ENCODE assay signal across 8 cellular contexts in the genomic region with DNA sequence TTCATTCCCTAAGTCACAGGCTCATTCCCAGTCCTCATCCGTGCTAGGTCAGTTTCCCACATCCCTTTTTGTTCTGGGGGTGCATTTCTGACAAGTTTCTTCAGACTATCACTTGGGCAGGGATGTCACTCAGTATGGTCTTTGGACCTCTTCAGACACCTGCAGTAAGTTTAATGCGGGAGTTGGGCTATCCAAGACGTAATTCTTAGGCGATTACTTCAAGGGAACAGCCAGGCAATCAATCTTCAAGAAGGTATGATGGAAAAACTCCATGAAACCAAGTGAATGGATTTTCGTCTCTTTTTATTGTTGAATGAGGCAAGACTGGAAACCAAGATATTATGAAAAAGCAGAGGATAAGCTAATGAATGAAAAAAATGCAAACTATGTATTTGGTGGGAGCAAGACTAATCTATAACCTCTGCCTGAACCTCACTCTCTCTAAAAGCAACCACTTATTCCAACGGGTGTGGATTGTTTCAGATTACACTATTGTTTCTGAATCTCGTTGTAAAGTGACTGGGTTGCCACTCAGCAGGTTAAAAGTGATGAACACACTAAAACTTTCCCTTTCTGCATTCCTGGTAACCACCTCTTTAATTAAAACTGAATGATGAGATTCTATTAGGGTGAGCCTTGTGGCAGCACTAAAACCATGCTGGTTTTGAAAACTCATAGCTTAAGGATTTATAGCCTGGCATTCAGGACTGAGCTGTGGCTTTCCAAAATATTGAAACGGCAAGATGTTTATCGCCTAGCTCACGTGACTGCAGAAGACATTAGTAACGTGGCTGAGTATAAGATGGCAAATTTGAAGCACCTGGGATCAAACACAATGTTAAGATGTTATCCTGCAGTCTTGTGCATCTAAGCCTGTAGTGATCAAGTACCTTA. TPM values are rescaled to one million over a fixed set of nuclear protein-coding genes. Genes with fewer than 3 reads are reported as not detected.
DNase-seq lines count a peak whose midpoint lies in the region; ATAC-seq and TF ChIP-seq lines count a peak whose summit lies in the region.

No MANE protein-coding gene starts in this region.

- no peaks in the 10 kb centered on the region for H3K36me3 Mint-ChIP-seq in CD4-positive, alpha-beta T cell (ENCODE audit: low read depth)
- H3K36me3 Mint-ChIP-seq in endodermal cell (ENCODE audit: low read depth) = no peaks in the 10 kb centered on the region
- H3K36me3 Mint-ChIP-seq in activated T-helper 1 cell treated with anti-CD3 and anti-CD28 coated beads, Interleukin-12 subunit alpha, Interleukin-12 subunit beta, Interleukin-2, Interleukin-4 antibody, amounts not matched to agents 30 ng/mL and 10 ng/mL and 1 ng/mL, durations not matched to agents 14 hours and 24 hours and 36 hours (ENCODE audit: low read depth) = no peaks in the 10 kb centered on the region

- peaks cover 22% of the 10 kb centered on the region for H3K4me1 Mint-ChIP-seq in CD4-positive, alpha-beta T cell (ENCODE audit: low read depth)
- peaks cover 36% of the 10 kb centered on the region for H3K4me1 Mint-ChIP-seq in endodermal cell
- H3K4me1 Mint-ChIP-seq in activated T-helper 1 cell treated with anti-CD3 and anti-CD28 coated beads, Interleukin-12 subunit alpha, Interleukin-12 subunit beta, Interleukin-2, Interleukin-4 antibody, amounts not matched to agents 30 ng/mL and 10 ng/mL and 1 ng/mL, durations not matched to agents 14 hours and 24 hours and 36 hours (ENCODE audit: low read depth) = peaks cover 10% of the 10 kb centered on the region

- no peak overlapping the region for H3K27ac Mint-ChIP-seq in CD4-positive, alpha-beta T cell
- H3K27ac Mint-ChIP-seq in endodermal cell = no peak overlapping the region
- H3K27ac Mint-ChIP-seq in activated T-helper 1 cell treated with anti-CD3 and anti-CD28 coated beads, Interleukin-12 subunit alpha, Interleukin-12 subunit beta, Interleukin-2, Interleukin-4 antibody, amounts not matched to agents 30 ng/mL and 10 ng/mL and 1 ng/mL, durations not matched to agents 14 hours and 24 hours and 36 hours = no peak overlapping the region

- H3K4me1 ChIP-seq in endodermal cell (ENCODE audit: control insufficient read depth, insufficient read depth, low read length) (no peaks in the 10 kb centered on the region), neuronal stem cell (ENCODE audit: control insufficient read depth in 2 of 2, insufficient read depth in 1 of 2, low read depth in 1 of 2, low read length in 2 of 2) (peaks cover 3 to 7% of the 10 kb centered on the region in 2 donors)

- no peak for TF ChIP-seq CTCF in CD4-positive, alpha-beta T cell (IDR thresholded peaks at IDR 0.05)
- TF ChIP-seq CTCF in NB4 (IDR thresholded peaks at IDR 0.05; ENCODE audit: low read depth, low read length) = no peak
- TF ChIP-seq CTCF in endodermal cell (conservative IDR thresholded peaks at IDR 0.05) = no peak

- H3K4me3 ChIP-seq in NB4 (ENCODE audit: low read depth, low read length) = peak overlapping the region; percentile 77
- H3K4me3 ChIP-seq in endodermal cell (ENCODE audit: low read length) = peak overlapping the region; percentile 84
- peak overlapping the region; percentile 65 to 99 for H3K4me3 ChIP-seq in neuronal stem cell (ENCODE audit: low read length in 2 of 2)

- no peak overlapping the region for H2BK12ac ChIP-seq in neuronal stem cell (ENCODE audit: low read length)

- H3K23ac ChIP-seq in neuronal stem cell (ENCODE audit: low read depth, low read length, poor library complexity) = no peak overlapping the region

- H3K27me3 Mint-ChIP-seq in CD4-positive, alpha-beta T cell = peaks cover 79% of the 10 kb centered on the region
- H3K27me3 Mint-ChIP-seq in endodermal cell (ENCODE audit: insufficient read depth) = peaks cover 19% of the 10 kb centered on the region
- H3K27me3 Mint-ChIP-seq in activated T-helper 1 cell treated with anti-CD3 and anti-CD28 coated beads, Interleukin-12 subunit alpha, Interleukin-12 subunit beta, Interleukin-2, Interleukin-4 antibody, amounts not matched to agents 30 ng/mL and 10 ng/mL and 1 ng/mL, durations not matched to agents 14 hours and 24 hours and 36 hours (ENCODE audit: insufficient read depth) = peaks cover 38% of the 10 kb centered on the region

- H2BK120ac ChIP-seq in neuronal stem cell (ENCODE audit: low read depth, low read length) = no peak overlapping the region

- H3K36me3 ChIP-seq in endodermal cell (ENCODE audit: control insufficient read depth, insufficient read depth, low read length) (no peaks in the 10 kb centered on the region), neuronal stem cell (replicated peaks in 1 of 2; ENCODE audit: control insufficient read depth in 2 of 2, insufficient read depth in 2 of 2, low read length in 2 of 2) (no peaks in the 10 kb centered on the region)

- no peak overlapping the region for H4K91ac ChIP-seq in neuronal stem cell (ENCODE audit: low read depth, low read length, poor library complexity)

- no peak overlapping the region for H3K4ac ChIP-seq in neuronal stem cell (ENCODE audit: low read length)

- CTCF ChIA-PET in CD4-positive, alpha-beta T cell (lab: Charles Lee) = no interaction called here

- no peaks in the 10 kb centered on the region for H3K9me3 ChIP-seq in CD4-positive, alpha-beta T cell (ENCODE audit: control insufficient read depth, low read length)
- H3K9me3 ChIP-seq in endodermal cell (ENCODE audit: control insufficient read depth, low read length) (no peaks in the 10 kb centered on the region), neuronal stem cell (replicated peaks in 1 of 2; ENCODE audit: control insufficient read depth in 2 of 2, insufficient read depth in 1 of 2, low read depth in 1 of 2, low read length in 2 of 2) (no peaks in the 10 kb centered on the region)

- H3K79me1 ChIP-seq in neuronal stem cell (ENCODE audit: low read depth, low read length) = peaks cover 2% of the 10 kb centered on the region

- H2BK15ac ChIP-seq in neuronal stem cell (ENCODE audit: low read length) = no peak overlapping the region

- intact Hi-C loops in CD4-positive, alpha-beta T cell (cut with DNase I, micrococcal nuclease) = no loop called here
- intact Hi-C loops in activated T-helper 1 cell treated with anti-CD3 and anti-CD28 coated beads, Interleukin-12 subunit alpha, Interleukin-12 subunit beta, Interleukin-2, Interleukin-4 antibody, amounts not matched to agents 30 ng/mL and 10 ng/mL and 1 ng/mL, durations not matched to agents 14 hours and 24 hours and 36 hours (cut with micrococcal nuclease) = no loop called here

- TF ChIP-seq POLR2A in NB4 (IDR thresholded peaks at IDR 0.05; ENCODE audit: extremely low read depth, insufficient read length) = no peak

- ATAC-seq in CD4-positive, alpha-beta T cell (ENCODE audit: poor library complexity) = no peak
- no peak for ATAC-seq in HG02610 (IDR thresholded peaks at IDR 0.05; ENCODE audit: unreplicated experiment)

- H3K27ac ChIP-seq in CD4-positive, alpha-beta T cell (ENCODE audit: low read depth, low read length) = no peak overlapping the region
- H3K27ac ChIP-seq in endodermal cell (ENCODE audit: low read depth, low read length) (no peak overlapping the region), neuronal stem cell (replicated peaks; ENCODE audit: low read length) (peak overlapping the region; percentile 95)

- H3K4me2 ChIP-seq in neuronal stem cell (ENCODE audit: insufficient read depth, low read length, poor library complexity, severe bottlenecking) = peak overlapping the region; percentile 58

- peak overlapping the region; percentile 3 for H3K14ac ChIP-seq in neuronal stem cell (ENCODE audit: low read length)

- POLR2A ChIA-PET in CD4-positive, alpha-beta T cell (lab: Charles Lee) = no interaction called here

- WGBS in endodermal cell (ENCODE audit: insufficient coverage in 1 of 2, insufficient read length in 1 of 2), 2 experiments = 15 to 20% methylated on average over 8 to 11 of the region's 11 CpGs
- no CpG with 5 or more reads among the region's 11 CpGs for WGBS in neuronal stem cell (ENCODE audit: extremely low coverage in 2 of 2, insufficient read length in 2 of 2, insufficient replicate concordance in 1 of 2), 2 donors

- H3K9ac ChIP-seq in endodermal cell (ENCODE audit: extremely low read depth, low read length, poor library complexity, severe bottlenecking) = peak overlapping the region; percentile 35
- H3K9ac ChIP-seq in neuronal stem cell (ENCODE audit: low read depth, low read length, poor library complexity) = peak overlapping the region; percentile 97

- peak overlapping the region; percentile 4 for H3K4me3 Mint-ChIP-seq in CD4-positive, alpha-beta T cell
- H3K4me3 Mint-ChIP-seq in endodermal cell = peak overlapping the region; percentile 71
- no peak overlapping the region for H3K4me3 Mint-ChIP-seq in activated T-helper 1 cell treated with anti-CD3 and anti-CD28 coated beads, Interleukin-12 subunit alpha, Interleukin-12 subunit beta, Interleukin-2, Interleukin-4 antibody, amounts not matched to agents 30 ng/mL and 10 ng/mL and 1 ng/mL, durations not matched to agents 14 hours and 24 hours and 36 hours

- peaks cover 54% of the 10 kb centered on the region for H3K27me3 ChIP-seq in CD4-positive, alpha-beta T cell (ENCODE audit: control insufficient read depth, insufficient read depth, low read length)
- H3K27me3 ChIP-seq in endodermal cell (ENCODE audit: control insufficient read depth, insufficient read depth, low read length, poor library complexity, severe bottlenecking) (peaks cover 24% of the 10 kb centered on the region), neuronal stem cell (ENCODE audit: control insufficient read depth in 3 of 3, insufficient read depth in 3 of 3, low read depth in 1 of 3, low read length in 3 of 3) (no peaks in the 10 kb centered on the region)

- no peak overlapping the region for H2AK5ac ChIP-seq in neuronal stem cell (ENCODE audit: low read depth, low read length)

- H2BK5ac ChIP-seq in neuronal stem cell (ENCODE audit: low read length) = no peak overlapping the region

- no peak overlapping the region for H4K8ac ChIP-seq in neuronal stem cell (ENCODE audit: low read depth, low read length)

- no peak for DNase-seq in CD4-positive, alpha-beta T cell
- DNase-seq in NB4 (ENCODE audit: low read depth) (no peak), endodermal cell (no peak), neuronal stem cell (ENCODE audit: low spot score) (no peak), midbrain (lab: John Stamatoyannopoulos, UW) (no peak)
- no peak for DNase-seq in activated T-helper 1 cell treated with anti-CD3 and anti-CD28 coated beads, Interleukin-12 subunit alpha, Interleukin-12 subunit beta, Interleukin-2, Interleukin-4 antibody, amounts not matched to agents 30 ng/mL and 10 ng/mL and 1 ng/mL, durations not matched to agents 14 hours and 24 hours and 36 hours (ENCODE audit: low spot score)
- no peak for DNase-seq in effector CD4-positive, alpha-beta T cell

- H2AFZ ChIP-seq in neuronal stem cell (ENCODE audit: low read length) = peak overlapping the region; percentile 98

- H3K9me3 Mint-ChIP-seq in CD4-positive, alpha-beta T cell = peaks cover 4% of the 10 kb centered on the region
- H3K9me3 Mint-ChIP-seq in endodermal cell = no peaks in the 10 kb centered on the region
- peaks cover 11% of the 10 kb centered on the region for H3K9me3 Mint-ChIP-seq in activated T-helper 1 cell treated with anti-CD3 and anti-CD28 coated beads, Interleukin-12 subunit alpha, Interleukin-12 subunit beta, Interleukin-2, Interleukin-4 antibody, amounts not matched to agents 30 ng/mL and 10 ng/mL and 1 ng/mL, durations not matched to agents 14 hours and 24 hours and 36 hours

- peak overlapping the region; percentile 95 for H3K18ac ChIP-seq in neuronal stem cell (ENCODE audit: low read length)

RNA-seq across cellular contexts. Expression of a gene that starts 1.1 kb away (rescaled TPM):
- total RNA-seq in CD4-positive, alpha-beta T cell = under 1 TPM in 1 of 2 experiments, not detected in 1; 0.03 TPM
- total RNA-seq in endodermal cell = 10 to 100 TPM; 21.8 to 22.1 TPM
- 19.7 TPM for polyA plus RNA-seq in endodermal cell (2013, experiment 1 of 2)
- 16.8 TPM for polyA plus RNA-seq in endodermal cell (2013, experiment 2 of 2)
- 7.1 TPM for polyA plus RNA-seq in neuronal stem cell (2013, experiment 1 of 2)
- 7.1 TPM for polyA plus RNA-seq in neuronal stem cell (2013, experiment 2 of 2)
- not detected in 2 replicates for total RNA-seq in activated T-helper 1 cell treated with anti-CD3 and anti-CD28 coated beads, Interleukin-12 subunit alpha, Interleukin-12 subunit beta, Interleukin-2, Interleukin-4 antibody, amounts not matched to agents 30 ng/mL and 10 ng/mL and 1 ng/mL, durations not matched to agents 14 hours and 24 hours and 36 hours

Comparison
In these comparisons a context has a peak if more than half of its experiments do, and no peak if none do; other contexts are left out.
1. RNA of a gene that starts 1.1 kb away (total RNA-seq): 21.8 to 22.1 TPM in endodermal cell; 0.03 TPM in CD4-positive, alpha-beta T cell and not detected in activated T-helper 1 cell treated with anti-CD3 and anti-CD28 coated beads, Interleukin-12 subunit alpha, Interleukin-12 subunit beta, Interleukin-2, Interleukin-4 antibody, amounts not matched to agents 30 ng/mL and 10 ng/mL and 1 ng/mL, durations not matched to agents 14 hours and 24 hours and 36 hours; every median in the first group is over 10 times any median in the second.
2. Peak in every context shown above with its lines, with median percentiles within 50 percentile points of each other: H3K4me3 ChIP-seq.